Comparison of ENCODE assay signal across 8 cellular contexts in the genomic region with DNA sequence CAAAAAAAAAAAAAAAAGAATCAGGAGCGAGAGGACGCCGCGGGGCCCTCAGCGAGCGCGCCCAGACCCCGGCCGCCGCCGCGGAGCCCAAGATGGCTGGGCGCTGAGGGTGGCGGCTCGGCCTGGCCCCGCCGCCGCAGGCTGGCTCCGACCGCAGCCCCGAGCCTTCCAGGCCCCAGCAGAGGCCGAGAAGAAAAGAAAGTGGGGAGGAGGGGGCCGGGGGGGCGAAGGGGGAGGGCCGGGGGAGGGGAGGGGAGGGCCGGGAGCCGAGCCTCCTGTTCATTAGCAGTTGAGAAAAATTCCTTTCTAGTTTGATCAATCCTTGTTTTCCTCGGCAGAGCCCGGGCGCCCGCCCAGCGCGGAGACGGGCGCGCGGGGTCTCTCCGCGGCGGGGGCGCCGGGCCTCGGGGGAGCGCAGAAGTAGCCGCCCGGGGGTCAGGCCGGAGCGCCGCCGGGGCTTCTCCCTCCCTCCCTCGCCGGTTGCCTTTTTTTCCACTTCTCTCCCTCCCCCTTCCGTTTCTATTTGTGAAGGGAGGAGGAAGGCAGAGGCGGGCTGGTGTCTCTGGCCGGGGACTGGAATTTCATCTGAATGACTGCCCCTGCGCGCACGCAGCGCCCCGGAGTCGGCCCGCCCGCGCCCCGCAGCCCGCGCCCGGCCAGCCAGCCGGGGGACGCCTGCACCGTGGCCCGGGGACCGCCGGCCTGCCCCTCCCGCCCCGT. TPM values are rescaled to one million over a fixed set of nuclear protein-coding genes. Genes with fewer than 3 reads are reported as not detected.
A peak's percentile ranks its signal among the peaks of the same experiment; 100 is the strongest.
DNase-seq lines count a peak whose midpoint lies in the region; ATAC-seq, FAIRE-seq and TF ChIP-seq lines count a peak whose summit lies in the region.

No MANE protein-coding gene starts in this region.

- DNase-seq in AG04450 (ENCODE audit: low read depth, low spot score) (no peak), GM18507 (ENCODE audit: extremely low spot score, insufficient read length, low read depth) (no peak), NCI-H226 (peak; percentile 67), memory B cell (ENCODE audit: low spot score in 2 of 2) (no peak)
- peak; percentile 24 for DNase-seq in activated CD4-positive, alpha-beta T cell treated with anti-CD3 and anti-CD28 coated beads, Interleukin-2, amount 50 U/mL, for 4 hours
- peak; percentile 28 to 68 (median 59) for DNase-seq in stimulated activated naive CD4-positive, alpha-beta T cell (lab: John Stamatoyannopoulos, UW)

- ATAC-seq in memory B cell (ENCODE audit: low read depth) (no peak), HG03342 (IDR thresholded peaks at IDR 0.05; ENCODE audit: unreplicated experiment) (no peak)

- H3K27me3 Mint-ChIP-seq in memory B cell = no peaks in the 10 kb centered on the region

- POLR2A ChIA-PET in AG04450 (lab: Yijun Ruan, JAX) = interaction anchor here (0.7 to 1.8 kb wide), 3 partner anchors 14 to 71 kb away, joined by 3 to 11 read pairs (median 3); partner anchors contain the start of genes ARL3 and SFXN2

- H3K4me3 ChIP-seq in AG04450 (ENCODE audit: low read depth, low read length) = peak overlapping the region; percentile 74
- H3K4me3 ChIP-seq in endocrine pancreas (ENCODE audit: control insufficient read depth, insufficient read depth, low read length) = no peak overlapping the region

- H3K9me3 ChIP-seq in AG04450 (ENCODE audit: control insufficient read depth, insufficient read depth, low read length) (no peaks in the 10 kb centered on the region; the same call in 1 of the 2 replicates), endocrine pancreas (ENCODE audit: control insufficient read depth, low read length) (no peaks in the 10 kb centered on the region)

- H3K4me1 ChIP-seq in endocrine pancreas (ENCODE audit: control insufficient read depth, insufficient read depth, low read length) = no peaks in the 10 kb centered on the region

- no peaks in the 10 kb centered on the region for H3K36me3 ChIP-seq in endocrine pancreas (ENCODE audit: control insufficient read depth, insufficient read depth, low read length)

- TF ChIP-seq CTCF in AG04450 (IDR thresholded peaks at IDR 0.05; ENCODE audit: low read depth, low read length) = no peak

- CTCF ChIA-PET in AG04450 (lab: Charles Lee) = interaction anchor here (1.0 kb wide), 1 partner anchor 32 kb away, joined by 6 read pairs; no protein-coding TSS in a partner anchor

- H3K27me3 ChIP-seq in AG04450 (ENCODE audit: control insufficient read depth, insufficient read depth, low read length) (no peaks in the 10 kb centered on the region), endocrine pancreas (ENCODE audit: control insufficient read depth, insufficient read depth, low read length) (no peaks in the 10 kb centered on the region)

- H3K9me3 Mint-ChIP-seq in memory B cell = no peaks in the 10 kb centered on the region

- H3K27ac ChIP-seq in AG04450 (ENCODE audit: low read depth, low read length) = peak overlapping the region; percentile 73

- H3K27ac Mint-ChIP-seq in memory B cell = peak overlapping the region; percentile 84

- peak overlapping the region; percentile 93 for H3K4me3 Mint-ChIP-seq in memory B cell

- H3K36me3 Mint-ChIP-seq in memory B cell = peaks cover 2% of the 10 kb centered on the region

- H3K4me1 Mint-ChIP-seq in memory B cell = peaks cover 25% of the 10 kb centered on the region

- H3K9ac ChIP-seq in endocrine pancreas (ENCODE audit: control insufficient read depth, insufficient read depth, low read length) = peak overlapping the region; percentile 87

- peak; percentile 57 for FAIRE-seq in GM18507 (lab: Jason Lieb, UNC)

RNA-seq across cellular contexts. Expression of gene TRIM8, which starts 0.8 kb away (rescaled TPM):
- 66.8 and 80.9 TPM in 2 replicates for polyA plus RNA-seq in AG04450 (2011; rRNA removed)
- 52.9 and 60.1 TPM in 2 replicates for polyA minus RNA-seq in AG04450 (2011; rRNA and poly(A)+ RNA removed)

Comparison
In these comparisons a context has a peak if more than half of its experiments do, and no peak if none do; other contexts are left out.
1. DNase-seq: peak in NCI-H226 (single experiment), activated CD4-positive, alpha-beta T cell treated with anti-CD3 and anti-CD28 coated beads, Interleukin-2, amount 50 U/mL, for 4 hours (2 of 2) and stimulated activated naive CD4-positive, alpha-beta T cell (6 of 6); none in AG04450 (single experiment), GM18507 (single experiment) and memory B cell (0 of 2).